Comparison of ENCODE assay signal across 10 cellular contexts in genomic region chr12:13135336-13136178, GRCh38. TPM values are rescaled to one million over a fixed set of nuclear protein-coding genes. Genes with fewer than 3 reads are reported as not detected.
DNase-seq lines count a peak whose midpoint lies in the region; ATAC-seq and TF ChIP-seq lines count a peak whose summit lies in the region.
"Had no signal": no experiment of that assay in that cellular context is flagged by ENCODE, and none has a peak within 500 bp of the region (broad histone marks: within the 10 kb centered on the region; RNA-seq: fewer than 3 reads in every experiment).

No MANE protein-coding gene starts in this region.

- peak; percentile 54 for TF ChIP-seq CTCF in AG10803 (conservative IDR thresholded peaks at IDR 0.05; ENCODE audit: low read length)

- no peak overlapping the region for H3K4me3 Mint-ChIP-seq in activated T-helper 2 cell treated with anti-CD3 and anti-CD28 coated beads, Interferon-gamma antibody, Interleukin-2, Interleukin-4, amounts not matched to agents 10 μg/mL and 5 μg/mL and 100 μg/mL, durations not matched to agents 14 hours and 24 hours and 36 hours (ENCODE audit: low read depth)

- no peak overlapping the region for H3K27ac Mint-ChIP-seq in activated T-helper 2 cell treated with anti-CD3 and anti-CD28 coated beads, Interferon-gamma antibody, Interleukin-2, Interleukin-4, amounts not matched to agents 10 μg/mL and 5 μg/mL and 100 μg/mL, durations not matched to agents 14 hours and 24 hours and 36 hours

- H3K4me1 ChIP-seq in esophagus (ENCODE audit: control insufficient read depth in 2 of 2, insufficient read depth in 2 of 2, low read length in 1 of 2) (peaks cover 0 to 3% of the 10 kb centered on the region in 2 donors), SJCRH30 (no peaks in the 10 kb centered on the region)

- intact Hi-C loops in activated T-helper 2 cell treated with anti-CD3 and anti-CD28 coated beads, Interferon-gamma antibody, Interleukin-2, Interleukin-4, amounts not matched to agents 10 μg/mL and 5 μg/mL and 100 μg/mL, durations not matched to agents 14 hours and 24 hours and 36 hours (cut with micrococcal nuclease), result no loop called here

- no peaks in the 10 kb centered on the region for H3K4me1 Mint-ChIP-seq in activated T-helper 2 cell treated with anti-CD3 and anti-CD28 coated beads, Interferon-gamma antibody, Interleukin-2, Interleukin-4, amounts not matched to agents 10 μg/mL and 5 μg/mL and 100 μg/mL, durations not matched to agents 14 hours and 24 hours and 36 hours (ENCODE audit: low read depth)

- no peaks in the 10 kb centered on the region for H3K9me3 Mint-ChIP-seq in activated T-helper 2 cell treated with anti-CD3 and anti-CD28 coated beads, Interferon-gamma antibody, Interleukin-2, Interleukin-4, amounts not matched to agents 10 μg/mL and 5 μg/mL and 100 μg/mL, durations not matched to agents 14 hours and 24 hours and 36 hours

- H3K27me3 Mint-ChIP-seq in activated T-helper 2 cell treated with anti-CD3 and anti-CD28 coated beads, Interferon-gamma antibody, Interleukin-2, Interleukin-4, amounts not matched to agents 10 μg/mL and 5 μg/mL and 100 μg/mL, durations not matched to agents 14 hours and 24 hours and 36 hours (ENCODE audit: low read depth), result peaks cover 17% of the 10 kb centered on the region

- ATAC-seq in HG03025 (IDR thresholded peaks at IDR 0.05; ENCODE audit: low FRiP score, unreplicated experiment), result no peak

- H3K4me3 ChIP-seq in AG10803 (ENCODE audit: low read length), result peak overlapping the region; percentile 33
- H3K4me3 ChIP-seq in esophagus (ENCODE audit: low read depth in 1 of 2, low read length in 2 of 2), result no peak overlapping the region
- H3K4me3 ChIP-seq in SJCRH30, result no peak overlapping the region

- 31 to 48% methylated on average over 13 to 14 of the region's 14 CpGs for WGBS in esophagus, 2 donors

- H3K27ac ChIP-seq in esophagus (ENCODE audit: low read depth in 2 of 2, low read length in 1 of 2) (peak overlapping the region; percentile 88 to 94), SJCRH30 (no peak overlapping the region)
- H3K27ac ChIP-seq: KMS-11 had no signal

- DNase-seq in AG10803 (ENCODE audit: low read depth) (peak; percentile 90), NCI-H460 (ENCODE audit: extremely low read depth, low read depth) (peak; percentile 46), nucleus accumbens (lab: John Stamatoyannopoulos, UW) (peak in 38 of 56 donors; percentile 5 to 67 (median 30)), SJCRH30 (no peak)
- DNase-seq in activated T-helper 2 cell treated with anti-CD3 and anti-CD28 coated beads, Interferon-gamma antibody, Interleukin-2, Interleukin-4, amounts not matched to agents 10 μg/mL and 5 μg/mL and 100 μg/mL, durations not matched to agents 14 hours and 24 hours and 36 hours (ENCODE audit: low spot score), result no peak
- DNase-seq in activated CD4-positive, alpha-beta T cell treated with anti-CD3 and anti-CD28 coated beads, Interleukin-2, amount 50 U/mL, for 48 hours, result no peak
- DNase-seq: activated gamma-delta T cell treated with Interleukin-2 at 50 U/mL for 16 hours had no signal

- H3K36me3 Mint-ChIP-seq in activated T-helper 2 cell treated with anti-CD3 and anti-CD28 coated beads, Interferon-gamma antibody, Interleukin-2, Interleukin-4, amounts not matched to agents 10 μg/mL and 5 μg/mL and 100 μg/mL, durations not matched to agents 14 hours and 24 hours and 36 hours (ENCODE audit: low read depth), result no peaks in the 10 kb centered on the region

- H3K9me3 ChIP-seq in esophagus (ENCODE audit: control insufficient read depth in 2 of 2, insufficient read depth in 1 of 2, low read depth in 1 of 2, low read length in 1 of 2), result no peaks in the 10 kb centered on the region
- H3K9me3 ChIP-seq in SJCRH30 (replicated peaks), result no peaks in the 10 kb centered on the region

- H3K36me3 ChIP-seq in esophagus (ENCODE audit: control insufficient read depth in 2 of 2, insufficient read depth in 2 of 2, low read length in 1 of 2) (no peaks in the 10 kb centered on the region), SJCRH30 (no peaks in the 10 kb centered on the region)

- H3K27me3 ChIP-seq in esophagus (ENCODE audit: control insufficient read depth in 1 of 2, insufficient read depth in 2 of 2, low read length in 2 of 2), result no peaks in the 10 kb centered on the region
- H3K27me3 ChIP-seq in SJCRH30, result no peaks in the 10 kb centered on the region

RNA-seq across cellular contexts. Expression of gene GSG1, which starts 32.1 kb away (rescaled TPM):
- total RNA-seq in NCI-H460 (2014; rRNA removed; shearing (Covaris generic)), result not detected in 2 replicates
- 0.21 TPM in 1 of 2 replicates, not detected in the other for polyA plus RNA-seq in NCI-H460 (2014; cell fraction: nucleus; rRNA removed)
- polyA plus RNA-seq in esophagus, result under 1 TPM in 1 of 2 donors, not detected in 1; 0.04 TPM
- not detected in 2 replicates for total RNA-seq in activated T-helper 2 cell treated with anti-CD3 and anti-CD28 coated beads, Interferon-gamma antibody, Interleukin-2, Interleukin-4, amounts not matched to agents 10 μg/mL and 5 μg/mL and 100 μg/mL, durations not matched to agents 14 hours and 24 hours and 36 hours
- total RNA-seq in SJCRH30 (2014; rRNA removed; shearing (Covaris generic)), result 0.49 and 1.0 TPM in 2 replicates

Comparison
In these comparisons a context has a peak if more than half of its experiments do, and no peak if none do; other contexts are left out.
1. DNase-seq: peak in AG10803 (single experiment), NCI-H460 (single experiment) and nucleus accumbens (38 of 56); none in activated T-helper 2 cell treated with anti-CD3 and anti-CD28 coated beads, Interferon-gamma antibody, Interleukin-2, Interleukin-4, amounts not matched to agents 10 μg/mL and 5 μg/mL and 100 μg/mL, durations not matched to agents 14 hours and 24 hours and 36 hours (single experiment), SJCRH30 (0 of 2) and activated CD4-positive, alpha-beta T cell treated with anti-CD3 and anti-CD28 coated beads, Interleukin-2, amount 50 U/mL, for 48 hours (0 of 2).